28 cellular contexts compared by ENCODE assay signal in genomic region chr20:10276886-10277580, GRCh38.
"Had no signal": no experiment of that assay in that cellular context is flagged by ENCODE, and none has a peak within 500 bp of the region (broad histone marks: within the 10 kb centered on the region; RNA-seq: fewer than 3 reads in every experiment).

No MANE protein-coding gene starts in this region.

- DNase-seq: activated B cell treated with CpG ODN at 0.5 μM for 24 hours; activated CD4-positive, alpha-beta memory T cell treated with anti-CD3 and anti-CD28 coated beads for 36 hours; activated CD4-positive, alpha-beta T cell treated with anti-CD3 and anti-CD28 coated beads for 4 hours; activated CD4-positive, alpha-beta T cell treated with anti-CD3 and anti-CD28 coated beads, Interleukin-2, amount 10 ng/mL, durations not matched to agents 24 days and 14 days; activated CD4-positive, alpha-beta T cell treated with anti-CD3 and anti-CD28 coated beads, Interleukin-2, amount 50 U/mL, for 1 hour; activated CD4-positive, alpha-beta T cell treated with anti-CD3 and anti-CD28 coated beads, Interleukin-2, amount 50 U/mL, for 4 hours; activated CD4-positive, CD25-positive, alpha-beta regulatory T cell treated with anti-CD3 and anti-CD28 coated beads, Interleukin-2, amount 50 U/mL, for 72 hours; activated CD8-positive, alpha-beta memory T cell treated with anti-CD3 and anti-CD28 coated beads, Interleukin-2, amount 50 U/mL, for 4 hours; activated CD8-positive, alpha-beta T cell treated with anti-CD3 and anti-CD28 coated beads for 36 hours; activated effector memory CD4-positive, alpha-beta T cell treated with Interleukin-2 at 50 U/mL for 16 hours; activated gamma-delta T cell; activated naive CD4-positive, alpha-beta T cell treated with anti-CD3 and anti-CD28 coated beads, Interleukin-2, amount 10 ng/mL, durations not matched to agents 7 days and 5 days; activated naive CD4-positive, alpha-beta T cell treated with Interleukin-2 at 50 U/mL for 16 hours; activated naive CD8-positive, alpha-beta T cell treated with anti-CD3 and anti-CD28 coated beads, Interleukin-2, amount 10 ng/mL, durations not matched to agents 7 days and 5 days; activated naive CD8-positive, alpha-beta T cell treated with anti-CD3 and anti-CD28 coated beads, Interleukin-2, amount 50 U/mL, for 24 hours; activated T-cell treated with anti-CD3 and anti-CD28 coated beads, Interleukin-2, amount 50 U/mL, for 24 hours; activated T-cell treated with anti-CD3 and anti-CD28 coated beads, Interleukin-2, amount 50 U/mL, for 48 hours; amygdala; anterior cingulate cortex; caudate nucleus; cerebellar nuclear complex; T-helper 2 cell; T-helper 9 cell had no signal

- ATAC-seq: activated CD8-positive, alpha-beta T cell treated with anti-CD3 and anti-CD28 coated beads for 36 hours; activated naive CD8-positive, alpha-beta T cell treated with anti-CD3 and anti-CD28 coated beads, Interleukin-2, amount 50 U/mL, for 24 hours had no signal

- H3K4me3 ChIP-seq: ascending aorta, cardiac muscle cell had no signal

- H3K27ac ChIP-seq: ascending aorta, cardiac muscle cell, VCaP had no signal

- H3K9me3 ChIP-seq: ascending aorta had no signal

- H3K36me3 ChIP-seq: ascending aorta, cardiac muscle cell had no signal

- FAIRE-seq: bronchial epithelial cell, TTC549 had no signal
